In genomic region chr16:14249291-14250032, GRCh38 we compare ENCODE assay signal across 8 cellular contexts.
DNase-seq lines count a peak whose midpoint lies in the region; ATAC-seq and TF ChIP-seq lines count a peak whose summit lies in the region.

No MANE protein-coding gene starts in this region.

- no peak overlapping the region for H3K4me2 ChIP-seq in hepatocyte

- H3K9me2 ChIP-seq in hepatocyte (replicated peaks; ENCODE audit: insufficient read depth): no peaks in the 10 kb centered on the region

- DNase-seq in D341Med (ENCODE audit: low spot score): peak; percentile 58
- peak in 1 of 2 experiments; percentile 34 for DNase-seq in HL-60 (ENCODE audit: low read depth in 1 of 2, low spot score in 1 of 2)
- DNase-seq in SJCRH30: peak; percentile 31 to 69
- peak; percentile 8 for DNase-seq in activated naive CD8-positive, alpha-beta T cell treated with anti-CD3 and anti-CD28 coated beads, Interleukin-2, amount 50 U/mL, for 16 hours (ENCODE audit: low read depth, low spot score)
- peak; percentile 40 for DNase-seq in hepatocyte (ENCODE audit: low spot score)
- peak; percentile 9 to 34 for DNase-seq in stimulated activated CD4-positive, alpha-beta T cell treated with anti-CD3 and anti-CD28 coated beads, Interleukin-12 subunit alpha, Interleukin-12 subunit beta, amount 100 ng/mL, for 24 hours (ENCODE audit: low read depth in 2 of 2)

- H3K27me3 ChIP-seq in HL-60 (ENCODE audit: insufficient read depth, poor library complexity, severe bottlenecking) (no peaks in the 10 kb centered on the region), SJCRH30 (no peaks in the 10 kb centered on the region), hepatocyte (no peaks in the 10 kb centered on the region)

- H3K4me3 ChIP-seq in HL-60 (replicated peaks; ENCODE audit: insufficient read depth, low read length) (no peak overlapping the region), SJCRH30 (no peak overlapping the region), hepatocyte (no peak overlapping the region)

- ATAC-seq in GM19035 (IDR thresholded peaks at IDR 0.05; ENCODE audit: unreplicated experiment) (no peak), GM18909 (IDR thresholded peaks at IDR 0.05; ENCODE audit: poor library complexity, unreplicated experiment) (no peak)

- H3K79me2 ChIP-seq in hepatocyte: no peaks in the 10 kb centered on the region

- H3K4me1 ChIP-seq in SJCRH30 (no peaks in the 10 kb centered on the region), hepatocyte (ENCODE audit: insufficient read depth) (no peaks in the 10 kb centered on the region)

- WGBS in hepatocyte (ENCODE audit: low lambda C conversion rate, missing lambda C conversion rate): 72% methylated on average over 7 of the region's 7 CpGs

- H3K27ac ChIP-seq in HL-60 (replicated peaks) (no peak overlapping the region), SJCRH30 (no peak overlapping the region), hepatocyte (no peak overlapping the region)

- no peaks in the 10 kb centered on the region for H4K20me1 ChIP-seq in hepatocyte (ENCODE audit: insufficient read depth, poor library complexity, severe bottlenecking)

- H3K36me3 ChIP-seq in SJCRH30 (peaks cover 8% of the 10 kb centered on the region; the same call in 1 of the 2 replicates), hepatocyte (replicated peaks; ENCODE audit: insufficient read depth, low read depth) (no peaks in the 10 kb centered on the region)

- TF ChIP-seq CTCF in HL-60 (IDR thresholded peaks at IDR 0.05; ENCODE audit: insufficient read depth, low read length) (peak; percentile 72), hepatocyte (IDR thresholded peaks at IDR 0.05; ENCODE audit: poor library complexity) (peak; percentile 89)

- no peaks in the 10 kb centered on the region for H3K9me3 ChIP-seq in SJCRH30 (replicated peaks)
- no peaks in the 10 kb centered on the region for H3K9me3 ChIP-seq in hepatocyte (ENCODE audit: low read depth)

- no peak overlapping the region for H2AFZ ChIP-seq in hepatocyte
